In the genomic region with DNA sequence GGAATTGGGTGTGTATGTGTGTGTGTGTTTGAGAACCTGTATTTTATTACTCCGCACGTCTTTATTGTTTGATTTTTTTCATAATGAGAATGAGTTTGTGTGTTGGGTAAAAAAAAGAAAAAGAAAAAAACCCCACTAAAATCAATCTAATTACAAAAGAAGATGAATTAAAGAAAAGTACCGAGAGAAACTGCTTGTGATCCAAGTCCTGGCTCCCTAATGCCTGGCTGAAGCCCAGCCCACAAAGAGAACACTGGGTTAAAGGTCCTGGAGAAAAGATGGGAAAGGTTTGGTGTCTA, we compare ENCODE assay signal across 8 cellular contexts. TPM values are rescaled to one million over a fixed set of nuclear protein-coding genes. Genes with fewer than 3 reads are reported as not detected.
DNase-seq lines count a peak whose midpoint lies in the region; ATAC-seq, FAIRE-seq and TF ChIP-seq lines count a peak whose summit lies in the region.

No MANE protein-coding gene starts in this region.

- H3K27ac ChIP-seq in heart right ventricle, result peak overlapping the region; percentile 48 to 93 (median 91)
- H3K27ac ChIP-seq in uterus, result peak overlapping the region; percentile 86 to 88

- no peaks in the 10 kb centered on the region for H3K27me3 Mint-ChIP-seq in mesothelial cell of epicardium (ENCODE audit: low read depth)

- H3K9me3 ChIP-seq in heart right ventricle, result no peaks in the 10 kb centered on the region
- H3K9me3 ChIP-seq in uterus, result no peaks in the 10 kb centered on the region

- DNase-seq in heart right ventricle, result no peak
- DNase-seq in cardiac septum (ENCODE audit: low spot score), result no peak
- no peak for DNase-seq in cardiac fibroblast (ENCODE audit: low read depth in 2 of 2)
- DNase-seq in mesothelial cell of epicardium (ENCODE audit: low spot score in 2 of 2, unreplicated experiment in 2 of 2), result no peak
- DNase-seq in uterus, result no peak
- DNase-seq in GM12891 (ENCODE audit: insufficient read length, low spot score), result no peak

- H3K36me3 Mint-ChIP-seq in mesothelial cell of epicardium, result peaks cover 3% of the 10 kb centered on the region

- H3K4me1 Mint-ChIP-seq in mesothelial cell of epicardium, result peaks cover 31% of the 10 kb centered on the region

- 27 to 35% methylated on average over 3 of the region's 3 CpGs for WGBS in heart right ventricle, 2 donors

- peak overlapping the region; percentile 95 for H3K4me3 Mint-ChIP-seq in mesothelial cell of epicardium

- ATAC-seq in heart right ventricle (no peak), GM21825 (IDR thresholded peaks at IDR 0.05; ENCODE audit: unreplicated experiment) (no peak), HG03439 (IDR thresholded peaks at IDR 0.05; ENCODE audit: unreplicated experiment) (no peak)

- H3K27me3 ChIP-seq in heart right ventricle, result no peaks in the 10 kb centered on the region
- no peaks in the 10 kb centered on the region for H3K27me3 ChIP-seq in uterus

- intact Hi-C loops in heart right ventricle (cut with DNase I), result loop anchor here in 3 of 10 donors (2.0 to 10.0 kb wide), 4 partner anchors 15 to 839 kb away; a partner anchor contains a TSS
- intact Hi-C loops in cardiac septum (cut with DNase I), result loop anchor here (2.0 to 10.0 kb wide), 3 partner anchors 15 to 211 kb away; a partner anchor contains a TSS
- intact Hi-C loops in uterus (cut with DNase I; ENCODE audit: low total_unique reads), result no loop called here

- H3K4me1 ChIP-seq in heart right ventricle (peaks cover 13 to 41% (median 37%) of the 10 kb centered on the region in 9 donors), uterus (peaks cover 0 to 22% of the 10 kb centered on the region in 2 donors)

- H3K4me3 ChIP-seq in heart right ventricle (peak overlapping the region; percentile 39 to 85 (median 72)), cardiac fibroblast (replicated peaks in 1 of 2; ENCODE audit: low read depth in 2 of 2, low read length in 2 of 2) (peak overlapping the region; percentile 84 to 90), uterus (peak overlapping the region; percentile 58 to 79)

- no peaks in the 10 kb centered on the region for H3K9me3 Mint-ChIP-seq in mesothelial cell of epicardium

- H3K36me3 ChIP-seq in heart right ventricle (peaks cover 0 to 36% (median 8%) of the 10 kb centered on the region in 9 donors), uterus (no peaks in the 10 kb centered on the region)

- H3K27ac Mint-ChIP-seq in mesothelial cell of epicardium, result peak overlapping the region; percentile 94

- no peak for TF ChIP-seq POLR2A in uterus (IDR thresholded peaks at IDR 0.05)
- no peak for TF ChIP-seq POLR2A in GM12891 (IDR thresholded peaks at IDR 0.05; ENCODE audit: low read depth, low read length)

- FAIRE-seq in GM12891 (lab: Jason Lieb, UNC), result no peak

- TF ChIP-seq CTCF in heart right ventricle (IDR thresholded peaks at IDR 0.05) (no peak), cardiac fibroblast (IDR thresholded peaks at IDR 0.05; ENCODE audit: low read depth, low read length) (no peak), mesothelial cell of epicardium (IDR thresholded peaks at IDR 0.05; ENCODE audit: unreplicated experiment) (no peak), uterus (IDR thresholded peaks at IDR 0.05) (no peak)

TF ChIP-seq in GM12891, 5 proteins besides CTCF, POLR2A, EP300 and RAD21:
- TF ChIP-seq PAX5 (IDR thresholded peaks at IDR 0.05; ENCODE audit: insufficient read depth, low read length, severe bottlenecking), result no peak
- TF ChIP-seq POLR2AphosphoS5 (IDR thresholded peaks at IDR 0.05; ENCODE audit: low read depth, low read length), result no peak
- no peak for TF ChIP-seq TAF1 (IDR thresholded peaks at IDR 0.05; ENCODE audit: low read depth, low read length)
- TF ChIP-seq POU2F2 (IDR thresholded peaks at IDR 0.05; ENCODE audit: low read depth, low read length), result no peak

RNA-seq across cellular contexts. Expression of a gene that starts 0.6 kb away (rescaled TPM):
- 10 to 100 TPM; 33.3 to 44.9 (median 38.2) TPM for total RNA-seq in heart right ventricle
- polyA plus RNA-seq in heart right ventricle, result 10 to 100 TPM; 16.8 to 22.4 TPM
- 48.2 TPM for total RNA-seq in cardiac septum
- total RNA-seq in mesothelial cell of epicardium, result 27.1 to 30.1 TPM (median 27.9 TPM) in 3 replicates
- total RNA-seq in uterus, result 10 to 100 TPM; 16.7 to 57.6 (median 21.4) TPM
- polyA plus RNA-seq in GM12891 (2012; ENCODE audit: low read depth, missing spikeins), result 11.7 TPM

RNA-seq across cellular contexts. Expression of a gene that starts 3.4 kb away (rescaled TPM):
- total RNA-seq in heart right ventricle (1 to 10 TPM; 4.5 to 9.3 (median 6.6) TPM), cardiac septum (6.2 TPM), mesothelial cell of epicardium (9.3 to 11.5 TPM (median 10.7 TPM) in 3 replicates), uterus (10 to 100 TPM in 1 of 4 donors, 1 to 10 TPM in 2, under 1 TPM in 1; 0.88 to 23.5 (median 6.5) TPM)
- 10 to 100 TPM in 1 of 2 donors, 1 to 10 TPM in 1; 2.3 to 20.6 TPM for polyA plus RNA-seq in heart right ventricle
- 6.5 TPM for polyA plus RNA-seq in GM12891 (2012; ENCODE audit: low read depth, missing spikeins)

RNA-seq across cellular contexts. Expression of a gene that starts 15.2 kb away (rescaled TPM):
- 10 to 100 TPM; 57.0 to 96.1 (median 67.8) TPM for total RNA-seq in heart right ventricle
- 100 to 1,000 TPM in 1 of 2 donors, 10 to 100 TPM in 1; 67.0 to 196 TPM for polyA plus RNA-seq in heart right ventricle
- total RNA-seq in cardiac septum, result 82.9 TPM
- 354 to 362 TPM (median 361 TPM) in 3 replicates for total RNA-seq in mesothelial cell of epicardium
- 100 to 1,000 TPM in 1 of 4 donors, 10 to 100 TPM in 2, 1 to 10 TPM in 1; 8.5 to 174 (median 49.4) TPM for total RNA-seq in uterus
- 128 TPM for polyA plus RNA-seq in GM12891 (2012; ENCODE audit: low read depth, missing spikeins)

RNA-seq across cellular contexts. Expression of a gene that starts 20.1 kb away (rescaled TPM):
- total RNA-seq in heart right ventricle, result 10 to 100 TPM in 4 of 10 donors, 1 to 10 TPM in 6; 5.7 to 13.4 (median 9.5) TPM
- polyA plus RNA-seq in heart right ventricle, result 1 to 10 TPM; 7.0 to 7.3 TPM
- total RNA-seq in cardiac septum, result 9.0 TPM
- total RNA-seq in mesothelial cell of epicardium, result 11.9 to 14.4 TPM (median 13.7 TPM) in 3 replicates
- total RNA-seq in uterus, result 10 to 100 TPM in 2 of 4 donors, 1 to 10 TPM in 2; 5.1 to 26.2 (median 11.4) TPM
- polyA plus RNA-seq in GM12891 (2012; ENCODE audit: low read depth, missing spikeins), result 6.5 TPM

RNA-seq across cellular contexts. Expression of a gene that starts 46.6 kb away (rescaled TPM):
- total RNA-seq in heart right ventricle (10 to 100 TPM in 4 of 10 donors, 1 to 10 TPM in 6; 4.8 to 18.9 (median 9.6) TPM), cardiac septum (10.6 TPM), mesothelial cell of epicardium (47.7 to 50.5 TPM (median 49.0 TPM) in 3 replicates), uterus (10 to 100 TPM; 30.6 to 49.4 (median 41.7) TPM)
- polyA plus RNA-seq in heart right ventricle, result 10 to 100 TPM in 1 of 2 donors, 1 to 10 TPM in 1; 9.9 to 10.6 TPM
- polyA plus RNA-seq in GM12891 (2012; ENCODE audit: low read depth, missing spikeins), result 0.09 TPM
